9 cellular contexts compared by ENCODE assay signal in the genomic region with DNA sequence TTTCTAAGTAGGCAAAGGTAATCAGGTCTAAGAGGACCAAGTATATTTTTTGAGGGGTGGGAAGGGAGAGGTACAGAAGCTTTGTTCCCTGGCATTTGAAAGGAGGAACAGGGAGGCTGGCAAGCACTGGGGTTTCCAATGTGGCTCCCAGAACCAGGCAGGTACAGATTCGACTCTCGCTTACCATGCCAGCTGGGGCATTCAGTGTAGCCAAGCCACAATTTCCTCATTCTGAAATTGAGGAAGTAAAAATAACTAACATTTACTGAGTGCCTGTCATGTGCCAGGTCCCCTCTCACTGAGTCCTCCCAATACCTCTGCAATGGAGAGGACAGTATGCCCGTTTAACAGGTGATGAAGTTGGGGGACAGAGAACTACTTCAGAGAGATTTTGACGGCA. TPM values are rescaled to one million over a fixed set of nuclear protein-coding genes. Genes with fewer than 3 reads are reported as not detected.
A peak's percentile ranks its signal among the peaks of the same experiment; 100 is the strongest.
DNase-seq lines count a peak whose midpoint lies in the region; ATAC-seq lines count a peak whose summit lies in the region.
"Had no signal": no experiment of that assay in that cellular context is flagged by ENCODE, and none has a peak within 500 bp of the region (broad histone marks: within the 10 kb centered on the region; RNA-seq: fewer than 3 reads in every experiment).

No MANE protein-coding gene starts in this region.

- DNase-seq in activated naive CD8-positive, alpha-beta T cell treated with anti-CD3 and anti-CD28 coated beads for 36 hours = no peak
- DNase-seq in cerebellum (ENCODE audit: low spot score) (no peak), DMS79 treated with DMSO at 0.1 percent for 48 hours (lab: John Stamatoyannopoulos, UW) (no peak), NCI-H1694 (lab: John Stamatoyannopoulos, UW) (no peak), NCI-H2081 (lab: John Stamatoyannopoulos, UW) (no peak)

- H3K27ac Mint-ChIP-seq in activated naive CD8-positive, alpha-beta T cell treated with anti-CD3 and anti-CD28 coated beads for 36 hours = peak overlapping the region; percentile 2
- H3K27ac Mint-ChIP-seq: stimulated activated effector memory CD8-positive, alpha-beta T cell treated with anti-CD3 and anti-CD28 coated beads, Interleukin-12 subunit alpha, Interleukin-12 subunit beta, amount 100 ng/mL, for 72 hours had no signal

- H3K36me3 Mint-ChIP-seq in activated naive CD8-positive, alpha-beta T cell treated with anti-CD3 and anti-CD28 coated beads for 36 hours = no peaks in the 10 kb centered on the region
- H3K36me3 Mint-ChIP-seq: stimulated activated effector memory CD8-positive, alpha-beta T cell treated with anti-CD3 and anti-CD28 coated beads, Interleukin-12 subunit alpha, Interleukin-12 subunit beta, amount 100 ng/mL, for 72 hours had no signal

- H3K27me3 Mint-ChIP-seq in activated naive CD8-positive, alpha-beta T cell treated with anti-CD3 and anti-CD28 coated beads for 36 hours = peaks cover 22% of the 10 kb centered on the region

- ATAC-seq in GM18502 (IDR thresholded peaks at IDR 0.05; ENCODE audit: poor library complexity, unreplicated experiment) = peak; percentile 85
- ATAC-seq in GM21576 (IDR thresholded peaks at IDR 0.05; ENCODE audit: unreplicated experiment) = peak; percentile 82
- peak; percentile 83 for ATAC-seq in HG03469 (IDR thresholded peaks at IDR 0.05; ENCODE audit: unreplicated experiment)
- ATAC-seq: stimulated activated effector memory CD8-positive, alpha-beta T cell treated with anti-CD3 and anti-CD28 coated beads, Interleukin-12 subunit alpha, Interleukin-12 subunit beta, amount 100 ng/mL, for 72 hours had no signal

- H3K4me1 Mint-ChIP-seq in activated naive CD8-positive, alpha-beta T cell treated with anti-CD3 and anti-CD28 coated beads for 36 hours = peaks cover 4% of the 10 kb centered on the region
- H3K4me1 Mint-ChIP-seq: stimulated activated effector memory CD8-positive, alpha-beta T cell treated with anti-CD3 and anti-CD28 coated beads, Interleukin-12 subunit alpha, Interleukin-12 subunit beta, amount 100 ng/mL, for 72 hours had no signal

- H3K9me3 Mint-ChIP-seq in activated naive CD8-positive, alpha-beta T cell treated with anti-CD3 and anti-CD28 coated beads for 36 hours = no peaks in the 10 kb centered on the region
- H3K9me3 Mint-ChIP-seq: stimulated activated effector memory CD8-positive, alpha-beta T cell treated with anti-CD3 and anti-CD28 coated beads, Interleukin-12 subunit alpha, Interleukin-12 subunit beta, amount 100 ng/mL, for 72 hours had no signal

- H3K4me3 Mint-ChIP-seq in activated naive CD8-positive, alpha-beta T cell treated with anti-CD3 and anti-CD28 coated beads for 36 hours = no peak overlapping the region
- H3K4me3 Mint-ChIP-seq: stimulated activated effector memory CD8-positive, alpha-beta T cell treated with anti-CD3 and anti-CD28 coated beads, Interleukin-12 subunit alpha, Interleukin-12 subunit beta, amount 100 ng/mL, for 72 hours had no signal

RNA-seq across cellular contexts. Expression of a gene that starts 45.9 kb away (rescaled TPM):
- 10 to 100 TPM; 16.9 to 19.7 TPM for total RNA-seq in activated naive CD8-positive, alpha-beta T cell treated with anti-CD3 and anti-CD28 coated beads for 36 hours
- 26.6 TPM for total RNA-seq in cerebellum
